Comparison of ENCODE assay signal across 18 cellular contexts in the genomic region with DNA sequence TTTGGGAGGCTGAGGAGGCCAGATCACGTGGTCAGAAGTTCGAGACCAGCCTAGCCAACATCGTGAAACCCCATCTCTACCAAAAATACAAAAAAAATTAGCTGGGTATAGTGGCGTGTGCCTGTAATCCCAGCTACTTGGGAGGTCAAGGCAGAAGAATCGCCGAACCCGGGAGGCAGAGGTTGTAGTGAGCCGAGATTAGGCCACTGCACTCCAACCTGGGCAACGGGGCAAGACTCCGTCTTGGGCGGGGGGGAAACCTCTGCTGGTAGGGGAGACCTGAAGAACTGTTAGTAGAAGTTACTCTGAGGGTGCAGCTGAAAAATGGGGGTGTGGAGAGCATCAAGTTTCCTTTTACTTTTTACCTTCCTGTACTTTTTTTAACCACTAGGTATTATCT. TPM values are rescaled to one million over a fixed set of nuclear protein-coding genes. Genes with fewer than 3 reads are reported as not detected.
DNase-seq lines count a peak whose midpoint lies in the region; ATAC-seq and TF ChIP-seq lines count a peak whose summit lies in the region.
"Had no signal": no experiment of that assay in that cellular context is flagged by ENCODE, and none has a peak within 500 bp of the region (broad histone marks: within the 10 kb centered on the region; RNA-seq: fewer than 3 reads in every experiment).

No MANE protein-coding gene starts in this region.

- no peaks in the 10 kb centered on the region for H3K9me3 ChIP-seq in CD4-positive, alpha-beta T cell (ENCODE audit: control insufficient read depth, low read length)
- H3K9me3 ChIP-seq in hepatocyte (ENCODE audit: low read depth) = no peaks in the 10 kb centered on the region
- H3K9me3 ChIP-seq: BLaER1 had no signal

- WGBS in hepatocyte (ENCODE audit: low lambda C conversion rate, missing lambda C conversion rate) = 97% methylated on average over 11 of the region's 11 CpGs

- peak overlapping the region; percentile 92 for H3K4me2 ChIP-seq in hepatocyte

- CTCF ChIA-PET in CD4-positive, alpha-beta T cell (lab: Charles Lee) = interaction anchor here (1.0 to 7.8 kb wide), 6 partner anchors 14 to 113 kb away, joined by 3 to 63 read pairs (median 5); a partner anchor contains a TSS

- H3K36me3 ChIP-seq in hepatocyte (replicated peaks; ENCODE audit: insufficient read depth, low read depth) (no peaks in the 10 kb centered on the region), brain microvascular endothelial cell (replicated peaks) (no peaks in the 10 kb centered on the region)
- H3K36me3 ChIP-seq: BLaER1 had no signal

- peak overlapping the region; percentile 23 for H3K4me3 Mint-ChIP-seq in CD4-positive, alpha-beta T cell
- peak overlapping the region; percentile 81 for H3K4me3 Mint-ChIP-seq in activated T-helper 17 cell treated with anti-CD3 and anti-CD28 coated beads, Interleukin-2, amount 50 U/mL, for 72 hours
- H3K4me3 Mint-ChIP-seq in stimulated activated effector memory CD8-positive, alpha-beta T cell treated with anti-CD3 and anti-CD28 coated beads, Interleukin-12 subunit alpha, Interleukin-12 subunit beta, amount 100 ng/mL, for 72 hours = peak overlapping the region; percentile 82

- ATAC-seq in CD4-positive, alpha-beta T cell (ENCODE audit: poor library complexity) = no peak
- no peak for ATAC-seq in activated T-helper 17 cell treated with anti-CD3 and anti-CD28 coated beads, Interleukin-2, amount 50 U/mL, for 72 hours (replicated peaks)
- ATAC-seq in stimulated activated effector memory CD8-positive, alpha-beta T cell treated with anti-CD3 and anti-CD28 coated beads, Interleukin-12 subunit alpha, Interleukin-12 subunit beta, amount 100 ng/mL, for 72 hours = no peak
- ATAC-seq in GM18873 (IDR thresholded peaks at IDR 0.05; ENCODE audit: low FRiP score, unreplicated experiment) = no peak
- ATAC-seq: A549 had no signal

- DNase-seq in CD4-positive, alpha-beta T cell = no peak
- no peak for DNase-seq in hepatocyte (ENCODE audit: low spot score)
- no peak for DNase-seq in stimulated activated effector memory CD8-positive, alpha-beta T cell treated with anti-CD3 and anti-CD28 coated beads, Interleukin-12 subunit alpha, Interleukin-12 subunit beta, amount 100 ng/mL, for 72 hours (ENCODE audit: low spot score in 2 of 2)
- DNase-seq in brain microvascular endothelial cell = no peak
- DNase-seq in NCI-H2171 (lab: John Stamatoyannopoulos, UW) = no peak
- DNase-seq: CD8-positive, alpha-beta memory T cell; NCI-H1105 treated with DMSO at 0.1 percent for 48 hours; NCI-H1694; NCI-H2081 treated with DMSO at 0.1 percent for 48 hours; NCI-H510A treated with DMSO at 0.1 percent for 48 hours; NCI-H774; SIG-M5 had no signal

- peaks cover 4% of the 10 kb centered on the region for H3K27me3 Mint-ChIP-seq in CD4-positive, alpha-beta T cell
- H3K27me3 Mint-ChIP-seq in activated T-helper 17 cell treated with anti-CD3 and anti-CD28 coated beads, Interleukin-2, amount 50 U/mL, for 72 hours = no peaks in the 10 kb centered on the region

- H3K79me2 ChIP-seq in hepatocyte = peaks cover 28% of the 10 kb centered on the region

- in situ Hi-C loops in brain microvascular endothelial cell (cut with HindIII; ENCODE audit: low pct_ligation_motif_present, low sequenced_read_pairs) = no loop called here

- TF ChIP-seq CTCF in CD4-positive, alpha-beta T cell (IDR thresholded peaks at IDR 0.05) = no peak
- no peak for TF ChIP-seq CTCF in hepatocyte (IDR thresholded peaks at IDR 0.05; ENCODE audit: poor library complexity)
- TF ChIP-seq CTCF in brain microvascular endothelial cell (IDR thresholded peaks at IDR 0.05; ENCODE audit: low read depth, low read length, missing control alignments) = no peak

- intact Hi-C loops in CD4-positive, alpha-beta T cell (cut with DNase I, micrococcal nuclease) = loop anchor here (5.0 kb wide), 3 partner anchors 111 to 374 kb away; a partner anchor contains a TSS

- H3K27ac ChIP-seq in CD4-positive, alpha-beta T cell (ENCODE audit: low read depth, low read length) = no peak overlapping the region
- H3K27ac ChIP-seq in hepatocyte (no peak overlapping the region), brain microvascular endothelial cell (no peak overlapping the region)
- H3K27ac ChIP-seq: BLaER1 had no signal

- no peak overlapping the region for H2AFZ ChIP-seq in hepatocyte

- no peak overlapping the region for H3K27ac Mint-ChIP-seq in CD4-positive, alpha-beta T cell
- H3K27ac Mint-ChIP-seq in activated T-helper 17 cell treated with anti-CD3 and anti-CD28 coated beads, Interleukin-2, amount 50 U/mL, for 72 hours = no peak overlapping the region
- H3K27ac Mint-ChIP-seq in stimulated activated effector memory CD8-positive, alpha-beta T cell treated with anti-CD3 and anti-CD28 coated beads, Interleukin-12 subunit alpha, Interleukin-12 subunit beta, amount 100 ng/mL, for 72 hours = no peak overlapping the region

- H3K4me1 ChIP-seq in hepatocyte (ENCODE audit: insufficient read depth) = peaks cover 21% of the 10 kb centered on the region

- no peaks in the 10 kb centered on the region for H3K36me3 Mint-ChIP-seq in CD4-positive, alpha-beta T cell (ENCODE audit: low read depth)
- H3K36me3 Mint-ChIP-seq in activated T-helper 17 cell treated with anti-CD3 and anti-CD28 coated beads, Interleukin-2, amount 50 U/mL, for 72 hours (ENCODE audit: low read depth) = no peaks in the 10 kb centered on the region
- no peaks in the 10 kb centered on the region for H3K36me3 Mint-ChIP-seq in stimulated activated effector memory CD8-positive, alpha-beta T cell treated with anti-CD3 and anti-CD28 coated beads, Interleukin-12 subunit alpha, Interleukin-12 subunit beta, amount 100 ng/mL, for 72 hours

- no peaks in the 10 kb centered on the region for H3K9me3 Mint-ChIP-seq in CD4-positive, alpha-beta T cell
- H3K9me3 Mint-ChIP-seq in activated T-helper 17 cell treated with anti-CD3 and anti-CD28 coated beads, Interleukin-2, amount 50 U/mL, for 72 hours = peaks cover 8% of the 10 kb centered on the region
- peaks cover 7% of the 10 kb centered on the region for H3K9me3 Mint-ChIP-seq in stimulated activated effector memory CD8-positive, alpha-beta T cell treated with anti-CD3 and anti-CD28 coated beads, Interleukin-12 subunit alpha, Interleukin-12 subunit beta, amount 100 ng/mL, for 72 hours
- H3K9me3 Mint-ChIP-seq: CD8-positive, alpha-beta memory T cell had no signal

- H3K27me3 ChIP-seq in CD4-positive, alpha-beta T cell (ENCODE audit: control insufficient read depth, insufficient read depth, low read length) = no peaks in the 10 kb centered on the region
- H3K27me3 ChIP-seq in hepatocyte = no peaks in the 10 kb centered on the region
- no peaks in the 10 kb centered on the region for H3K27me3 ChIP-seq in brain microvascular endothelial cell (replicated peaks)

- no peaks in the 10 kb centered on the region for H3K9me2 ChIP-seq in hepatocyte (replicated peaks; ENCODE audit: insufficient read depth)

- peaks cover 25% of the 10 kb centered on the region for H3K4me1 Mint-ChIP-seq in CD4-positive, alpha-beta T cell (ENCODE audit: low read depth)
- peaks cover 6% of the 10 kb centered on the region for H3K4me1 Mint-ChIP-seq in activated T-helper 17 cell treated with anti-CD3 and anti-CD28 coated beads, Interleukin-2, amount 50 U/mL, for 72 hours
- peaks cover 13% of the 10 kb centered on the region for H3K4me1 Mint-ChIP-seq in stimulated activated effector memory CD8-positive, alpha-beta T cell treated with anti-CD3 and anti-CD28 coated beads, Interleukin-12 subunit alpha, Interleukin-12 subunit beta, amount 100 ng/mL, for 72 hours

- POLR2A ChIA-PET in CD4-positive, alpha-beta T cell (lab: Charles Lee) = interaction anchor here (0.7 to 3.0 kb wide), 3 partner anchors 15 to 767 kb away, joined by 3 to 37 read pairs (median 5); a partner anchor contains a TSS

- H3K4me3 ChIP-seq in hepatocyte (no peak overlapping the region), brain microvascular endothelial cell (ENCODE audit: low read depth, low read length) (no peak overlapping the region)
- H3K4me3 ChIP-seq: A549, BLaER1 had no signal

- peaks cover 8% of the 10 kb centered on the region for H4K20me1 ChIP-seq in hepatocyte (ENCODE audit: insufficient read depth, poor library complexity, severe bottlenecking)

RNA-seq across cellular contexts. Expression of a gene that starts 2.2 kb away (rescaled TPM):
- total RNA-seq in CD4-positive, alpha-beta T cell = 1 to 10 TPM; 6.6 to 8.5 TPM
- total RNA-seq in activated T-helper 17 cell treated with anti-CD3 and anti-CD28 coated beads, Interleukin-2, amount 50 U/mL, for 72 hours = 10 to 100 TPM in 1 of 2 donors, 1 to 10 TPM in 1; 2.4 to 20.2 TPM
- total RNA-seq in hepatocyte = 48.5 and 76.8 TPM in 2 replicates
- 47.8 and 57.6 TPM in 2 replicates for polyA plus RNA-seq in hepatocyte

RNA-seq across cellular contexts. Expression of a gene that starts 14.9 kb away (rescaled TPM):
- 100 to 1,000 TPM; 133 to 144 TPM for total RNA-seq in CD4-positive, alpha-beta T cell
- total RNA-seq in activated T-helper 17 cell treated with anti-CD3 and anti-CD28 coated beads, Interleukin-2, amount 50 U/mL, for 72 hours = 100 to 1,000 TPM; 177 to 332 TPM
- total RNA-seq in hepatocyte = 76.7 and 78.9 TPM in 2 replicates
- 80.0 and 101 TPM in 2 replicates for polyA plus RNA-seq in hepatocyte

RNA-seq across cellular contexts. Expression of a gene that starts 21.4 kb away (rescaled TPM):
- total RNA-seq in CD4-positive, alpha-beta T cell = not detected
- total RNA-seq in activated T-helper 17 cell treated with anti-CD3 and anti-CD28 coated beads, Interleukin-2, amount 50 U/mL, for 72 hours = not detected
- not detected in 2 replicates for total RNA-seq in hepatocyte
- polyA plus RNA-seq in hepatocyte = 0.59 TPM in 1 of 2 replicates, not detected in the other
- total RNA-seq: CD8-positive, alpha-beta memory T cell; H1; RPMI7951 had no signal
- polyA plus RNA-seq: A549; CD8-positive, alpha-beta memory T cell; H1 had no signal

RNA-seq across cellular contexts. Expression of a gene that starts 37.1 kb away (rescaled TPM):
- total RNA-seq in CD4-positive, alpha-beta T cell = 1 to 10 TPM; 4.8 to 6.1 TPM
- total RNA-seq in activated T-helper 17 cell treated with anti-CD3 and anti-CD28 coated beads, Interleukin-2, amount 50 U/mL, for 72 hours = 10 to 100 TPM; 20.6 to 61.4 TPM
- 21.9 and 24.8 TPM in 2 replicates for total RNA-seq in hepatocyte
- polyA plus RNA-seq in hepatocyte = 12.3 and 12.9 TPM in 2 replicates

RNA-seq across cellular contexts. Expression of a gene that starts 47.5 kb away (rescaled TPM):
- total RNA-seq in CD4-positive, alpha-beta T cell = 1 to 10 TPM; 7.2 to 9.9 TPM
- 100 to 1,000 TPM in 1 of 2 donors, 10 to 100 TPM in 1; 62.3 to 117 TPM for total RNA-seq in activated T-helper 17 cell treated with anti-CD3 and anti-CD28 coated beads, Interleukin-2, amount 50 U/mL, for 72 hours
- total RNA-seq in hepatocyte = 8.3 and 9.3 TPM in 2 replicates
- 3.0 and 6.2 TPM in 2 replicates for polyA plus RNA-seq in hepatocyte

Comparison
In these comparisons a context has a peak if more than half of its experiments do, and no peak if none do; other contexts are left out.
1. H3K4me3 Mint-ChIP-seq: peak in every context shown above with its lines; median percentile 82 in stimulated activated effector memory CD8-positive, alpha-beta T cell treated with anti-CD3 and anti-CD28 coated beads, Interleukin-12 subunit alpha, Interleukin-12 subunit beta, amount 100 ng/mL, for 72 hours; 81 in activated T-helper 17 cell treated with anti-CD3 and anti-CD28 coated beads, Interleukin-2, amount 50 U/mL, for 72 hours; 23 in CD4-positive, alpha-beta T cell.